ENCODE assay signal across 12 cellular contexts in genomic region chr2:202165945-202166344, GRCh38.
"Had no signal": no experiment of that assay in that cellular context is flagged by ENCODE, and none has a peak within 500 bp of the region (broad histone marks: within the 10 kb centered on the region; RNA-seq: fewer than 3 reads in every experiment).

No MANE protein-coding gene starts in this region.

- H3K36me3 ChIP-seq: breast epithelium, esophagus muscularis mucosa, neural progenitor cell, pancreas, thoracic aorta had no signal

- H3K9me3 ChIP-seq: breast epithelium, esophagus muscularis mucosa, pancreas, thoracic aorta had no signal

- H3K36me3 Mint-ChIP-seq: activated naive CD4-positive, alpha-beta T cell treated with anti-CD3 and anti-CD28 coated beads, Interleukin-2, amount 50 U/mL, for 72 hours; neural progenitor cell had no signal

- H3K4me1 ChIP-seq: pancreas had no signal

- H3K4me2 ChIP-seq: hepatocyte, neural progenitor cell had no signal

- FAIRE-seq: pancreas had no signal

- ATAC-seq: activated naive CD4-positive, alpha-beta T cell treated with anti-CD3 and anti-CD28 coated beads, Interleukin-2, amount 50 U/mL, for 72 hours; pancreas; stimulated activated naive CD8-positive, alpha-beta T cell treated with anti-CD3 and anti-CD28 coated beads, Interleukin-15, amount 100 ng/mL, for 72 hours had no signal

- H3K27ac Mint-ChIP-seq: activated naive CD4-positive, alpha-beta T cell treated with anti-CD3 and anti-CD28 coated beads, Interleukin-2, amount 50 U/mL, for 72 hours; neural progenitor cell; stimulated activated naive CD8-positive, alpha-beta T cell treated with anti-CD3 and anti-CD28 coated beads, Interleukin-15, amount 100 ng/mL, for 72 hours had no signal

- H3K9ac ChIP-seq: neural progenitor cell had no signal

- H3K27me3 ChIP-seq: breast epithelium, esophagus muscularis mucosa, pancreas had no signal

- DNase-seq: activated effector memory CD4-positive, alpha-beta T cell treated with anti-CD3 and anti-CD28 coated beads, Interleukin-2, amount 50 U/mL, for 16 hours; dorsolateral prefrontal cortex; pancreas; retina; stimulated activated CD4-positive, alpha-beta T cell treated with anti-CD3 and anti-CD28 coated beads, Interleukin-4, amount 100 ng/mL, for 4 hours; stimulated activated naive CD8-positive, alpha-beta T cell treated with anti-CD3 and anti-CD28 coated beads, Interleukin-15, amount 100 ng/mL, for 72 hours had no signal

- H3K27ac ChIP-seq: breast epithelium, dorsolateral prefrontal cortex, esophagus muscularis mucosa, hepatocyte, neural progenitor cell, pancreas, thoracic aorta had no signal

- H3K79me2 ChIP-seq: hepatocyte had no signal

- H3K4me3 Mint-ChIP-seq: neural progenitor cell; stimulated activated naive CD8-positive, alpha-beta T cell treated with anti-CD3 and anti-CD28 coated beads, Interleukin-15, amount 100 ng/mL, for 72 hours had no signal

- H3K4me3 ChIP-seq: breast epithelium, dorsolateral prefrontal cortex, esophagus muscularis mucosa, hepatocyte, neural progenitor cell, pancreas, thoracic aorta had no signal

- H3K9me3 Mint-ChIP-seq: activated naive CD4-positive, alpha-beta T cell treated with anti-CD3 and anti-CD28 coated beads, Interleukin-2, amount 50 U/mL, for 72 hours; neural progenitor cell; stimulated activated naive CD8-positive, alpha-beta T cell treated with anti-CD3 and anti-CD28 coated beads, Interleukin-15, amount 100 ng/mL, for 72 hours had no signal

- H2AFZ ChIP-seq: hepatocyte, neural progenitor cell had no signal
